Comparison of ENCODE assay signal across 7 cellular contexts in the genomic region with DNA sequence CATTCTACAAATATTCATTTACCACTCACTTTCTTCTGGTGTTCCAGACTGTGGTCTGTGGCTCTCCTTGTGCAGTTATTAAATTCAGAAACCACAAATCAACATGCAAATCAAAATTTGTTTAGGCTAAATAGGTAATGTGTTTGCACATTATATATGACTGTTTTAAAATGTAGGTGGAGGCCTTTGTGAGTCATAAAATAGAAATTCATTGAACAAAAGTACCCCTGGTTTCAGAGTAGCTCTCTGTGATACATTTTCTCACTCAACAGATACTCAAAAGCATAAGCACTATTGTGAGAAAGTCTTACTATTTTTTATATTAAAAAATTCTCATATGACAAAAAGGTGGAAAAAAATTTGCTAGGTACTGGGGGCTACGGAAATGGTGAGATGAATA.
"Had no signal": no experiment of that assay in that cellular context is flagged by ENCODE, and none has a peak within 500 bp of the region (broad histone marks: within the 10 kb centered on the region; RNA-seq: fewer than 3 reads in every experiment).

No MANE protein-coding gene starts in this region.

- FAIRE-seq: H1, H54, HepG2 had no signal

- H3K27ac ChIP-seq: HL-60 had no signal

- H3K4me3 ChIP-seq: GM23338 had no signal

- DNase-seq: H9, HCEC 1CT had no signal

- ATAC-seq: GM23338, HepG2 had no signal
